2 cellular contexts compared by ENCODE assay signal in the genomic region with DNA sequence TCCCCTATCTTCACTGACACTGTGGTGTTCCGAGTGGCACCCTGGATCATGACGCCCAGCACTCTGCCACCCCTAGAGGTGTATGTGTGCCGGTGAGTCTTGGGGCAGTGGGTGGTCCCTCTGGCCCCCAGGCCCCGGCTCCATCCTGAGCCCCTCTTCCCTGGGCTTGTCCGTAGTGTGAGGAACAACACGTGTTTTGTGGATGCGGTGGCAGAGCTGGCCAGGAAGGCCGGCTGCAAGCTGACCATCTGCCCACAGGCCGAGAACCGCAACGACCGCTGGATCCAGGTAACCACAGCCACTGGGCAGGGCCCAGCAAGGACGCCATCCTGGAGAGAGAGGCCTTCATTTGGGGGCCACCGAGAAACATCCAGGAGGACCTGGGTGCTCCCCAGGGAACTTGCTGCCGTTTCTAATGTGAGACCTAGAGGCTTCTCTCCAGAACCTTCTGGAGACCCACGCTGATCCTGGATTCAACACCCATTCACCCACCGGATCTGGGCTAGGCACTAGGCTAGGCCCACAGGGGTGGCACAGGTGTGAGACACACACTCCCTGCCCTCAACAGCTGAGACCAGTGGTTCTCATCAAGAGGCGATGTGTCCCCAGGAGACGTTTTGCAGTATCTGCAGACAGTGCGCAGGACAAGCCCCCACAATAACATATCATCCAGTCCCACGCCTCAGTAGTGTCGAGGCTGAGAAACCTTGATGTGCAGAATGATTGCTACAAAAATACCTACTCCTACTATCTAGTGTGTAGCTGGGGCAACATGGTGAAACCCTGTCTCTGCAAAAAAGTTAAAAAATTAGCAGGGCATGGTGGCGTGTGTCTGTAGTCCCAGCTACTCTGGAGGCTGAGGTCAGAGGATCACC.
TF ChIP-seq lines count a peak whose summit lies in the region.

No MANE protein-coding gene starts in this region.

TF ChIP-seq in IMR-90, 13 proteins besides CTCF, POLR2A, EP300 and RAD21:
- no peak for TF ChIP-seq USF2 (IDR thresholded peaks at IDR 0.05; ENCODE audit: low read depth, low read length)
- TF ChIP-seq RCOR1 (IDR thresholded peaks at IDR 0.05; ENCODE audit: insufficient replicate concordance, low read length), result no peak
- no peak for TF ChIP-seq RFX5 (IDR thresholded peaks at IDR 0.05; ENCODE audit: low read depth, low read length)
- TF ChIP-seq MAFK (IDR thresholded peaks at IDR 0.05; ENCODE audit: low read depth, low read length), result no peak
- no peak for TF ChIP-seq MXI1 (IDR thresholded peaks at IDR 0.05; ENCODE audit: borderline replicate concordance, low read depth, low read length)
- no peak for TF ChIP-seq NFE2L2 (IDR thresholded peaks at IDR 0.05; ENCODE audit: low read depth, low read length)
- TF ChIP-seq MAZ (IDR thresholded peaks at IDR 0.05; ENCODE audit: borderline replicate concordance, low read depth, low read length), result no peak
- TF ChIP-seq ELK1 (IDR thresholded peaks at IDR 0.05; ENCODE audit: borderline replicate concordance, low read depth, low read length), result no peak
- TF ChIP-seq BHLHE40 (IDR thresholded peaks at IDR 0.05; ENCODE audit: low read depth, low read length), result no peak
- TF ChIP-seq SMC3 (IDR thresholded peaks at IDR 0.05; ENCODE audit: low read depth, low read length), result no peak

TF ChIP-seq in H1, 55 proteins besides CTCF, POLR2A, EP300 and RAD21:
- TF ChIP-seq TAF1 (IDR thresholded peaks at IDR 0.05; ENCODE audit: low read depth, low read length) (no peak), TAF7 (optimal IDR thresholded peaks at IDR 0.05; ENCODE audit: borderline replicate concordance, low read depth, low read length) (no peak), EZH2 (IDR thresholded peaks at IDR 0.05; ENCODE audit: low read depth, low read length, severe bottlenecking) (no peak), CTBP2 (IDR thresholded peaks at IDR 0.05; ENCODE audit: borderline replicate concordance, insufficient read depth, insufficient read length, low read length) (no peak), SP1 (IDR thresholded peaks at IDR 0.05; ENCODE audit: low read depth, low read length) (no peak), NRF1 (IDR thresholded peaks at IDR 0.05; ENCODE audit: low read depth, low read length) (no peak), SAP30 (IDR thresholded peaks at IDR 0.05; ENCODE audit: insufficient read depth, insufficient replicate concordance, low read length) (no peak), CBX8 (IDR thresholded peaks at IDR 0.05; ENCODE audit: borderline replicate concordance, low read depth, low read length) (no peak)
TF ChIP-seq in H1: peak in this region for 0.
